In the genomic region with DNA sequence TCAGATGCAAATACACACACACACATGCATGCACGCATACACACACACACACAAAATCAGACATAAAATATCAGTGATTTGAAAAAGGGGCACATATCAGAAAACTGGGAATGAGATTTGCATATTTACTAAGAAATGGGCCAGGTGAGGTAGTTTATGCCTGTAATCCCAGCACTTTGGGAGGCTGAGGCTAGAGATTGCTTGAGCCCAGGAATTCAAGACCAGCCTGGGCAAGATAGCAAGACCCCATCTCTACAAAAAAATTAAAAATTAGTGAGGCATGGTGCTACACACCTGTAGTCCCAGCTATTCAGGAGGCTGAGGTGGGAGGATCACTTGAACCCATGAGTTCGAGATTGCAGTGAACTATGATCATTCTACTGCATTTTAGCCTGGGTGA, we compare ENCODE assay signal across 30 cellular contexts. TPM values are rescaled to one million over a fixed set of nuclear protein-coding genes. Genes with fewer than 3 reads are reported as not detected.
DNase-seq lines count a peak whose midpoint lies in the region; ATAC-seq, FAIRE-seq and TF ChIP-seq lines count a peak whose summit lies in the region.
"Had no signal": no experiment of that assay in that cellular context is flagged by ENCODE, and none has a peak within 500 bp of the region (broad histone marks: within the 10 kb centered on the region; RNA-seq: fewer than 3 reads in every experiment).

No MANE protein-coding gene starts in this region.

- no peaks in the 10 kb centered on the region for H3K9me3 Mint-ChIP-seq in WTC11
- H3K9me3 Mint-ChIP-seq: CD14-positive monocyte; CD4-positive, CD25-positive, alpha-beta regulatory T cell; CD8-positive, alpha-beta memory T cell had no signal

- WGBS in K562 (ENCODE audit: insufficient coverage, low coverage, missing lambda C conversion rate) = 67% methylated on average over 2 of the region's 2 CpGs

- peaks cover 8% of the 10 kb centered on the region; the same call in 1 of the 2 replicates for H3K36me3 Mint-ChIP-seq in WTC11

- H3K4me1 ChIP-seq in HEK293 (ENCODE audit: control insufficient read depth, insufficient read depth, low read length) (no peaks in the 10 kb centered on the region), K562 (replicated peaks in 1 of 2; ENCODE audit: control insufficient read depth in 2 of 2, insufficient read depth in 2 of 2, low read length in 2 of 2) (0 out of 5 replicates have a peak, but pooled peaks cover 0 to 3% of the 10 kb centered on the region in 2 experiments)
- H3K4me1 ChIP-seq: BE2C had no signal

- H3K4me3 ChIP-seq in HEK293 (ENCODE audit: low read depth, low read length) (no peak overlapping the region), K562 (no peak overlapping the region)
- H3K4me3 ChIP-seq: BLaER1, GM12878 had no signal

- intact Hi-C loops in K562 (cut with micrococcal nuclease) = no loop called here

- H3K4me1 Mint-ChIP-seq in WTC11 = no peaks in the 10 kb centered on the region

- no peaks in the 10 kb centered on the region; the same call in 1 of the 2 replicates for H3K27me3 Mint-ChIP-seq in WTC11 (ENCODE audit: low read depth)
- H3K27me3 Mint-ChIP-seq: CD4-positive, alpha-beta memory T cell; CD4-positive, CD25-positive, alpha-beta regulatory T cell had no signal

- DNase-seq in WTC11 (ENCODE audit: low spot score) (no peak), K562 (ENCODE audit: extremely low read depth in 1 of 4, low spot score in 3 of 4) (no peak), LoVo (ENCODE audit: low spot score) (no peak), KBM-7 (no peak)
- DNase-seq: 8988T; ACHN; BE2C; C1 segment of cervical spinal cord; CD4-positive, alpha-beta memory T cell; CD4-positive, CD25-positive, alpha-beta regulatory T cell; CD8-positive, alpha-beta memory T cell; COR-L47; DMS 273 treated with DMSO at 0.1 percent for 48 hours; DMS153; DMS53; DMS79; DND-41; EL; GDM1 had no signal

- no peak overlapping the region for H3K27ac ChIP-seq in HEK293 (ENCODE audit: extremely low read depth, low read depth, low read length)
- H3K27ac ChIP-seq in K562 (ENCODE audit: extremely low read depth, low read depth, low read length) = no peak overlapping the region
- H3K27ac ChIP-seq: BLaER1 had no signal

- H3K9me1 ChIP-seq in K562 (ENCODE audit: control insufficient read depth, insufficient read depth, low read length) = peaks cover 3% of the 10 kb centered on the region

- no TSS peak for BruUV-seq in K562 (replicated peaks; lab: Mats Ljungman, UMichigan)

- no peak overlapping the region for H3K27ac Mint-ChIP-seq in WTC11

- TF ChIP-seq CTCF in HEK293 (tag by site-specific recombination; IDR thresholded peaks at IDR 0.05) (no peak), WTC11 (IDR thresholded peaks at IDR 0.05) (no peak), K562 (IDR thresholded peaks at IDR 0.05 in 2 of 3, conservative IDR thresholded peaks at IDR 0.05 in 1 of 3; ENCODE audit: insufficient read depth in 2 of 3, low read depth in 1 of 3, low read length in 3 of 3) (no peak)

- no peak overlapping the region for H3K4me2 ChIP-seq in K562 (ENCODE audit: insufficient read depth, low read length)
- H3K4me2 ChIP-seq: BLaER1 had no signal

- in situ Hi-C loops in K562 (cut with MboI) = no loop called here
- in situ Hi-C loops in KBM-7 (cut with MboI; ENCODE audit: low pct_unique_long_range_greater_than_20kb, low sequenced_read_pairs) = no loop called here

- CTCF ChIA-PET in HEK293 (lab: Yijun Ruan, JAX) = interaction anchor here (0.6 to 1.8 kb wide), 9 partner anchors 10 to 338 kb away, joined by 3 to 7 read pairs (median 3); no protein-coding TSS in a partner anchor
- CTCF ChIA-PET in WTC11 (lab: Charles Lee) = no interaction called here
- CTCF ChIA-PET in K562 (lab: Yijun Ruan, JAX; ENCODE audit: low intra/inter-chr PET ratio) = no interaction called here

- no peak for TF ChIP-seq EP300 in K562 (IDR thresholded peaks at IDR 0.05; ENCODE audit: low read length)

- no peak overlapping the region for H2AFZ ChIP-seq in K562 (ENCODE audit: low read depth, low read length)

- no peak overlapping the region for H3K9ac ChIP-seq in K562 (ENCODE audit: insufficient read depth in 1 of 2, low read depth in 2 of 2, low read length in 2 of 2)
- H3K9ac ChIP-seq: BLaER1 had no signal

- no peak for TF ChIP-seq POLR2A in K562 (conservative IDR thresholded peaks at IDR 0.05)

- no peak for TF ChIP-seq RAD21 in K562 (CRISPR knock-in tag; conservative IDR thresholded peaks at IDR 0.05 in 1 of 2, IDR thresholded peaks at IDR 0.05 in 1 of 2)

- FAIRE-seq in K562 (lab: Jason Lieb, UNC) = peak; percentile 54
- FAIRE-seq: A204.1, GM12878, GM12892, GM18507 had no signal

- POLR2A ChIA-PET in HEK293 (lab: Yijun Ruan, JAX) (no interaction called here), WTC11 (lab: Charles Lee) (no interaction called here), K562 (lab: Yijun Ruan, JAX) (interaction anchor here (0.6 to 1.8 kb wide), 4 partner anchors 23 to 133 kb away, joined by 3 to 6 read pairs (median 4); partner anchors contain the start of gene SP2)

- no peaks in the 10 kb centered on the region for H3K9me3 ChIP-seq in HEK293 (ENCODE audit: control insufficient read depth, insufficient read depth, low read depth, low read length)
- no peaks in the 10 kb centered on the region for H3K9me3 ChIP-seq in K562 (replicated peaks; ENCODE audit: control insufficient read depth, insufficient read depth, low read depth, low read length)
- H3K9me3 ChIP-seq: BE2C, BLaER1 had no signal

- ATAC-seq in WTC11 = no peak
- no peak for ATAC-seq in K562
- ATAC-seq: GM12878 had no signal

- no peak overlapping the region for H3K4me3 Mint-ChIP-seq in WTC11
- H3K4me3 Mint-ChIP-seq: CD14-positive monocyte; CD4-positive, alpha-beta memory T cell; CD4-positive, CD25-positive, alpha-beta regulatory T cell; CD8-positive, alpha-beta memory T cell had no signal

- H3K79me2 ChIP-seq in K562 (ENCODE audit: control insufficient read depth, insufficient read depth, low read length) = no peaks in the 10 kb centered on the region

- no peaks in the 10 kb centered on the region for H4K20me1 ChIP-seq in K562 (replicated peaks; ENCODE audit: control insufficient read depth, insufficient read depth, low read length)

- H3K36me3 ChIP-seq in HEK293 (ENCODE audit: control insufficient read depth in 2 of 2, insufficient read depth in 1 of 2, low read length in 2 of 2) (peaks cover 26 to 42% of the 10 kb centered on the region in 2 experiments; a peak in 2 of 3 replicates), K562 (ENCODE audit: control insufficient read depth, insufficient read depth, low read length) (peaks cover 32% of the 10 kb centered on the region; the same call in 2 of the 3 replicates)

- H3K27me3 ChIP-seq in K562 (ENCODE audit: control insufficient read depth in 2 of 2, insufficient read depth in 2 of 2, low read length in 2 of 2) = no peaks in the 10 kb centered on the region
- H3K27me3 ChIP-seq: BE2C, BLaER1 had no signal

RNA-seq across cellular contexts. Expression of gene PNPO, which starts 22.4 kb away (rescaled TPM):
- total RNA-seq in WTC11 (2021) (12.2 to 17.8 TPM (median 17.2 TPM) in 3 replicates), K562 (2014; rRNA removed) (25.5 and 30.9 TPM in 2 replicates), K562 (2014; rRNA removed; fragmentation: Illumina TruSeq; extraction: Trizol) (27.4 and 27.7 TPM in 2 replicates), K562 (2015; rRNA removed; fragmentation: Illumina TruSeq; extraction: Trizol) (24.8 and 28.2 TPM in 2 replicates), K562 (2021) (39.0 and 41.5 TPM in 2 replicates)
- total RNA-seq in K562 (2011; cell fraction: chromatin; rRNA removed; ENCODE audit: low replicate concordance) = 19.2 and 41.8 TPM in 2 replicates
- 21.8 and 24.3 TPM in 2 replicates for total RNA-seq in K562 (2011; cell fraction: nucleolus; rRNA removed)
- 31.2 and 41.6 TPM in 2 replicates for total RNA-seq in K562 (2011; cell fraction: nucleoplasm; rRNA removed)
- polyA plus RNA-seq in K562 (2011; rRNA removed) (29.2 and 35.5 TPM in 2 replicates), K562 (2014; fragmentation: Illumina TruSeq; extraction: Trizol) (29.6 and 35.5 TPM in 2 replicates), K562 (2014; fragmentation: Nextera tagmentation; extraction: Ambion mirVana) (10 to 100 TPM; 16.6 to 23.1 TPM), K562 (2014; rRNA removed) (23.4 and 24.9 TPM in 2 replicates)
- polyA plus RNA-seq in K562 (2011; cell fraction: cytosol; rRNA removed) = 33.9 and 37.5 TPM in 2 replicates
- 16.9 and 17.6 TPM in 2 replicates for polyA plus RNA-seq in K562 (2011; cell fraction: nucleus; rRNA removed)
- 10.9 and 17.5 TPM in 2 replicates for polyA plus RNA-seq in K562 (2012)
- polyA minus RNA-seq in K562 (2011; rRNA and poly(A)+ RNA removed) = 35.4 and 48.7 TPM in 2 replicates
- polyA minus RNA-seq in K562 (2011; cell fraction: cytosol; rRNA and poly(A)+ RNA removed) = 21.9 and 29.9 TPM in 2 replicates
- polyA minus RNA-seq in K562 (2011; cell fraction: nucleus; rRNA and poly(A)+ RNA removed) = 11.6 and 16.1 TPM in 2 replicates

RNA-seq across cellular contexts. Expression of gene SP2, which starts 23.0 kb away (rescaled TPM):
- total RNA-seq in WTC11 (2021) (9.9 to 11.5 TPM (median 10.7 TPM) in 3 replicates), K562 (2014; rRNA removed) (2.1 and 2.8 TPM in 2 replicates), K562 (2014; rRNA removed; fragmentation: Illumina TruSeq; extraction: Trizol) (1.5 and 2.3 TPM in 2 replicates), K562 (2015; rRNA removed; fragmentation: Illumina TruSeq; extraction: Trizol) (1.4 and 1.5 TPM in 2 replicates), K562 (2021) (15.9 and 17.4 TPM in 2 replicates)
- 7.1 and 12.2 TPM in 2 replicates for total RNA-seq in K562 (2011; cell fraction: chromatin; rRNA removed; ENCODE audit: low replicate concordance)
- 3.4 and 3.7 TPM in 2 replicates for total RNA-seq in K562 (2011; cell fraction: nucleolus; rRNA removed)
- 4.2 and 9.5 TPM in 2 replicates for total RNA-seq in K562 (2011; cell fraction: nucleoplasm; rRNA removed)
- polyA plus RNA-seq in K562 (2011; rRNA removed) (2.3 and 5.0 TPM in 2 replicates), K562 (2014; fragmentation: Illumina TruSeq; extraction: Trizol) (19.1 and 22.3 TPM in 2 replicates), K562 (2014; fragmentation: Nextera tagmentation; extraction: Ambion mirVana) (under 1 TPM; 0.77 to 0.88 TPM), K562 (2014; rRNA removed) (6.1 and 6.5 TPM in 2 replicates)
- polyA plus RNA-seq in K562 (2011; cell fraction: cytosol; rRNA removed) = 2.4 and 4.0 TPM in 2 replicates
- polyA plus RNA-seq in K562 (2011; cell fraction: nucleus; rRNA removed) = 7.3 and 11.1 TPM in 2 replicates
- 21.1 and 27.4 TPM in 2 replicates for polyA plus RNA-seq in K562 (2012)
- polyA minus RNA-seq in K562 (2011; rRNA and poly(A)+ RNA removed) = 1.8 and 2.7 TPM in 2 replicates
- polyA minus RNA-seq in K562 (2011; cell fraction: cytosol; rRNA and poly(A)+ RNA removed) = 5.8 and 6.6 TPM in 2 replicates
- polyA minus RNA-seq in K562 (2011; cell fraction: nucleus; rRNA and poly(A)+ RNA removed) = 1.2 and 1.3 TPM in 2 replicates

RNA-seq across cellular contexts. Expression of gene PRR15L, which starts 38.7 kb away (rescaled TPM):
- total RNA-seq in WTC11 (2021) = 0.59 to 1.1 TPM (median 1.1 TPM) in 3 replicates
- not detected in 2 replicates for total RNA-seq in K562 (2011; cell fraction: chromatin; rRNA removed; ENCODE audit: low replicate concordance)
- total RNA-seq in K562 (2011; cell fraction: nucleolus; rRNA removed) = not detected in 2 replicates
- not detected in 2 replicates for total RNA-seq in K562 (2011; cell fraction: nucleoplasm; rRNA removed)
- not detected in 2 replicates for total RNA-seq in K562 (2014; rRNA removed)
- total RNA-seq in K562 (2014; rRNA removed; fragmentation: Illumina TruSeq; extraction: Trizol) = not detected in 2 replicates
- total RNA-seq in K562 (2015; rRNA removed; fragmentation: Illumina TruSeq; extraction: Trizol) = not detected in 2 replicates
- 0.16 TPM in 1 of 2 replicates, not detected in the other for total RNA-seq in K562 (2021)
- polyA plus RNA-seq in K562 (2011; rRNA removed) = not detected in 2 replicates
- not detected in 2 replicates for polyA plus RNA-seq in K562 (2011; cell fraction: cytosol; rRNA removed)
- polyA plus RNA-seq in K562 (2011; cell fraction: nucleus; rRNA removed) = not detected in 2 replicates
- 0.16 and 0.17 TPM in 2 replicates for polyA plus RNA-seq in K562 (2012)
- polyA plus RNA-seq in K562 (2014; fragmentation: Illumina TruSeq; extraction: Trizol) = not detected in 2 replicates
- polyA plus RNA-seq in K562 (2014; fragmentation: Nextera tagmentation; extraction: Ambion mirVana) = under 1 TPM in 1 of 2 experiments, not detected in 1; 0.03 TPM
- not detected in 2 replicates for polyA plus RNA-seq in K562 (2014; rRNA removed)
- polyA minus RNA-seq in K562 (2011; rRNA and poly(A)+ RNA removed) = not detected in 2 replicates
- polyA minus RNA-seq in K562 (2011; cell fraction: cytosol; rRNA and poly(A)+ RNA removed) = not detected in 2 replicates
- polyA minus RNA-seq in K562 (2011; cell fraction: nucleus; rRNA and poly(A)+ RNA removed) = not detected in 2 replicates
- total RNA-seq: A673; CD4-positive, alpha-beta memory T cell; CD4-positive, CD25-positive, alpha-beta regulatory T cell; CD8-positive, alpha-beta memory T cell; Daoy; G401; GM12878 had no signal
- polyA plus RNA-seq: AG04450; CD14-positive monocyte; CD8-positive, alpha-beta memory T cell had no signal

RNA-seq across cellular contexts. Expression of gene CDK5RAP3, which starts 51.9 kb away (rescaled TPM):
- total RNA-seq in WTC11 (2021) (128 to 143 TPM (median 138 TPM) in 3 replicates), K562 (2014; rRNA removed) (85.0 and 91.5 TPM in 2 replicates), K562 (2014; rRNA removed; fragmentation: Illumina TruSeq; extraction: Trizol) (70.8 and 71.7 TPM in 2 replicates), K562 (2015; rRNA removed; fragmentation: Illumina TruSeq; extraction: Trizol) (67.0 and 73.7 TPM in 2 replicates), K562 (2021) (113 and 131 TPM in 2 replicates)
- 452 and 764 TPM in 2 replicates for total RNA-seq in K562 (2011; cell fraction: chromatin; rRNA removed; ENCODE audit: low replicate concordance)
- total RNA-seq in K562 (2011; cell fraction: nucleolus; rRNA removed) = 478 and 540 TPM in 2 replicates
- total RNA-seq in K562 (2011; cell fraction: nucleoplasm; rRNA removed) = 403 and 415 TPM in 2 replicates
- polyA plus RNA-seq in K562 (2011; rRNA removed) (132 and 208 TPM in 2 replicates), K562 (2014; fragmentation: Illumina TruSeq; extraction: Trizol) (96.7 and 100 TPM in 2 replicates), K562 (2014; fragmentation: Nextera tagmentation; extraction: Ambion mirVana) (10 to 100 TPM; 44.2 to 73.0 TPM), K562 (2014; rRNA removed) (152 and 202 TPM in 2 replicates)
- polyA plus RNA-seq in K562 (2011; cell fraction: cytosol; rRNA removed) = 78.0 and 96.3 TPM in 2 replicates
- 1,392 and 1,556 TPM in 2 replicates for polyA plus RNA-seq in K562 (2011; cell fraction: nucleus; rRNA removed)
- polyA plus RNA-seq in K562 (2012) = 134 and 270 TPM in 2 replicates
- polyA minus RNA-seq in K562 (2011; rRNA and poly(A)+ RNA removed) = 81.6 and 111 TPM in 2 replicates
- 35.1 and 37.0 TPM in 2 replicates for polyA minus RNA-seq in K562 (2011; cell fraction: cytosol; rRNA and poly(A)+ RNA removed)
- polyA minus RNA-seq in K562 (2011; cell fraction: nucleus; rRNA and poly(A)+ RNA removed) = 206 and 291 TPM in 2 replicates

Comparison
In these comparisons a context has a peak if more than half of its experiments do, and no peak if none do; other contexts are left out.
1. Of the 44 proteins assayed by ChIP-seq in both K562 and HEK293: peak only in K562: none; only in HEK293: none; in both: ZNF121; in neither: 43.